Comparison of ENCODE assay signal across 13 cellular contexts in the genomic region with DNA sequence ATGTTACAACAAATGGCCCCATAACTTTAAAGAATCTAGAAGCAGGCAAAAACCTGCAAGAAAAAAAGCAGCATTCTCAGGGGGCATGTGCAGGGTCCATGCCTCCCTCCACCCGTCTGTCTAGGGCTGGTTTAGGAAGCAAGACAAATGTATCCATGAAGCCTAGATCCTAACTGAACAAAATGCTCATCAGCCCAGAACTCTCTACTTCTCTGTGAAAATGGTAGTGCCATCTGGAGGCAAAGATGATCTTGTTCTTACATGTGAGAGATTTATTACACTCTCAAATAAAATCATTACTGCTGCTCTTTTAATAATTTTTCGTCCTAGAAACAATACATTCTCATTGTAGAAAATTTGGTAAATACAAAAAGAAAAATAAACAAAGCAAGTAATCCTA. TPM values are rescaled to one million over a fixed set of nuclear protein-coding genes. Genes with fewer than 3 reads are reported as not detected.
DNase-seq lines count a peak whose midpoint lies in the region; ATAC-seq and TF ChIP-seq lines count a peak whose summit lies in the region.
"Had no signal": no experiment of that assay in that cellular context is flagged by ENCODE, and none has a peak within 500 bp of the region (broad histone marks: within the 10 kb centered on the region; RNA-seq: fewer than 3 reads in every experiment).

No MANE protein-coding gene starts in this region.

- no peaks in the 10 kb centered on the region for H3K36me3 ChIP-seq in BE2C
- no peaks in the 10 kb centered on the region for H3K36me3 ChIP-seq in brain microvascular endothelial cell (replicated peaks)

- H3K4me3 Mint-ChIP-seq in T-helper 17 cell: no peak overlapping the region
- H3K4me3 Mint-ChIP-seq in immature natural killer cell: no peak overlapping the region
- H3K4me3 Mint-ChIP-seq: activated naive CD8-positive, alpha-beta T cell; CD4-positive, CD25-positive, alpha-beta regulatory T cell had no signal

- intact Hi-C loops in left colon (cut with DNase I, micrococcal nuclease): no loop called here

- peak; percentile 14 for DNase-seq in BE2C
- DNase-seq in LHCN-M2 (ENCODE audit: low read depth): peak; percentile 47
- DNase-seq in brain microvascular endothelial cell: no peak
- DNase-seq in left colon: no peak
- no peak for DNase-seq in T-helper 17 cell
- no peak for DNase-seq in immature natural killer cell
- DNase-seq in mesenteric fat pad (ENCODE audit: low spot score): no peak
- DNase-seq in stimulated activated CD8-positive, alpha-beta memory T cell treated with anti-CD3 and anti-CD28 coated beads, Interleukin-4, amount 100 ng/mL, for 48 hours: no peak
- DNase-seq: activated CD4-positive, alpha-beta T cell treated with anti-CD3 and anti-CD28 coated beads, Interleukin-2, amount 50 U/mL, for 4 hours; NCI-H1694 had no signal

- in situ Hi-C loops in brain microvascular endothelial cell (cut with HindIII; ENCODE audit: low pct_ligation_motif_present, low sequenced_read_pairs): no loop called here

- H3K27ac ChIP-seq in brain microvascular endothelial cell: no peak overlapping the region
- H3K27ac ChIP-seq: SK-N-MC had no signal

- peaks cover 2% of the 10 kb centered on the region for H3K36me3 Mint-ChIP-seq in T-helper 17 cell (ENCODE audit: low read depth)
- H3K36me3 Mint-ChIP-seq in immature natural killer cell: no peaks in the 10 kb centered on the region

- ATAC-seq in left colon (peak; percentile 28), T-helper 17 cell (no peak)

- TF ChIP-seq CTCF in BE2C (IDR thresholded peaks at IDR 0.05; ENCODE audit: low read depth, low read length) (peak; percentile 51), brain microvascular endothelial cell (IDR thresholded peaks at IDR 0.05; ENCODE audit: low read depth, low read length, missing control alignments) (peak; percentile 27)

- no peak overlapping the region for H3K27ac Mint-ChIP-seq in T-helper 17 cell
- H3K27ac Mint-ChIP-seq in immature natural killer cell: no peak overlapping the region
- H3K27ac Mint-ChIP-seq: activated naive CD8-positive, alpha-beta T cell had no signal

- H3K27me3 ChIP-seq in BE2C (no peaks in the 10 kb centered on the region), brain microvascular endothelial cell (replicated peaks) (no peaks in the 10 kb centered on the region)

- H3K9me3 ChIP-seq in BE2C (no peaks in the 10 kb centered on the region), T-helper 17 cell (ENCODE audit: control insufficient read depth, low read length, poor library complexity, severe bottlenecking) (no peaks in the 10 kb centered on the region)

- H3K4me3 ChIP-seq in BE2C (ENCODE audit: low read depth, low read length): no peak overlapping the region
- H3K4me3 ChIP-seq in brain microvascular endothelial cell (ENCODE audit: low read depth, low read length): no peak overlapping the region
- H3K4me3 ChIP-seq: SK-N-MC had no signal

- peaks cover 49% of the 10 kb centered on the region for H3K4me1 Mint-ChIP-seq in T-helper 17 cell
- no peaks in the 10 kb centered on the region for H3K4me1 Mint-ChIP-seq in immature natural killer cell

- no peaks in the 10 kb centered on the region for H3K27me3 Mint-ChIP-seq in T-helper 17 cell
- H3K27me3 Mint-ChIP-seq in immature natural killer cell (ENCODE audit: low read depth in 3 of 3): peaks cover 0 to 3% (median 0%) of the 10 kb centered on the region in 3 donors
- H3K27me3 Mint-ChIP-seq: activated naive CD8-positive, alpha-beta T cell; CD4-positive, CD25-positive, alpha-beta regulatory T cell had no signal

- no peaks in the 10 kb centered on the region for H3K9me3 Mint-ChIP-seq in immature natural killer cell
- H3K9me3 Mint-ChIP-seq: CD4-positive, CD25-positive, alpha-beta regulatory T cell had no signal

- peaks cover 27% of the 10 kb centered on the region for H3K4me1 ChIP-seq in BE2C

RNA-seq across cellular contexts. Expression of a gene that starts 26.7 kb away (rescaled TPM):
- not detected for polyA plus RNA-seq in BE2C (2012; ENCODE audit: insufficient read depth, insufficient read length, low read depth)
- total RNA-seq in LHCN-M2 (2014; rRNA removed): 0.45 and 2.1 TPM in 2 replicates
- polyA plus RNA-seq in LHCN-M2 (2012): 1.6 TPM
- total RNA-seq in left colon: 100 to 1,000 TPM; 113 to 131 TPM
- total RNA-seq in T-helper 17 cell: 10 to 100 TPM; 41.0 to 42.5 TPM
- polyA plus RNA-seq in immature natural killer cell: 1 to 10 TPM; 1.0 to 1.2 (median 1.1) TPM
- total RNA-seq in mesenteric fat pad: 7.1 TPM

Comparison
In these comparisons a context has a peak if more than half of its experiments do, and no peak if none do; other contexts are left out.
1. DNase-seq: peak in BE2C (single experiment) and LHCN-M2 (single experiment); none in brain microvascular endothelial cell (single experiment), left colon (0 of 2), T-helper 17 cell (0 of 3), immature natural killer cell (0 of 3), mesenteric fat pad (single experiment) and stimulated activated CD8-positive, alpha-beta memory T cell treated with anti-CD3 and anti-CD28 coated beads, Interleukin-4, amount 100 ng/mL, for 48 hours (single experiment).